In genomic region chr3:65030847-65031463, GRCh38 we compare ENCODE assay signal across 1 cellular context.
TF ChIP-seq lines count a peak whose summit lies in the region.

No MANE protein-coding gene starts in this region.

TF ChIP-seq in K562, 482 proteins besides CTCF, POLR2A, EP300 and RAD21 (continued from another document and continues in another):
- TF ChIP-seq KAT2B (IDR thresholded peaks at IDR 0.05; ENCODE audit: low read depth, low read length) (no peak), ZC3H8 (IDR thresholded peaks at IDR 0.05) (no peak), MEF2A (IDR thresholded peaks at IDR 0.05; ENCODE audit: control insufficient read depth, low read depth, low read length) (peak; percentile 54; the same call in 1 of the 2 replicates), RBM15 (IDR thresholded peaks at IDR 0.05; ENCODE audit: insufficient read depth, low read length) (no peak), SMAD4 (CRISPR knock-in tag; conservative IDR thresholded peaks at IDR 0.05) (peak; percentile 61; the same call in 1 of the 2 replicates), SFPQ (IDR thresholded peaks at IDR 0.05; ENCODE audit: low read depth, low read length) (no peak), KLF1 (tag; IDR thresholded peaks at IDR 0.05) (no peak), FOXO4 (CRISPR knock-in tag; IDR thresholded peaks at IDR 0.05) (no peak), RBBP5 (IDR thresholded peaks at IDR 0.05; ENCODE audit: borderline replicate concordance, insufficient read depth, low read length, poor library complexity, severe bottlenecking) (no peak), HOMEZ (CRISPR knock-in tag; IDR thresholded peaks at IDR 0.05) (no peak), FOSL1 (tag; conservative IDR thresholded peaks at IDR 0.05) (peak; percentile 97), ELK1 (CRISPR knock-in tag; IDR thresholded peaks at IDR 0.05) (no peak), RBM17 (IDR thresholded peaks at IDR 0.05; ENCODE audit: borderline replicate concordance, low read depth, low read length) (no peak), XRCC3 (IDR thresholded peaks at IDR 0.05) (no peak), NFYB (IDR thresholded peaks at IDR 0.05; ENCODE audit: extremely low read depth, insufficient read length) (no peak), ZNF197 (CRISPR knock-in tag; IDR thresholded peaks at IDR 0.05; ENCODE audit: low read depth) (no peak), BHLHE40 (IDR thresholded peaks at IDR 0.05; ENCODE audit: low read length) (no peak), IFI16 (CRISPR knock-in tag; IDR thresholded peaks at IDR 0.05) (no peak), E2F5 (CRISPR knock-in tag; IDR thresholded peaks at IDR 0.05) (no peak), POLR3A (IDR thresholded peaks at IDR 0.05; ENCODE audit: borderline replicate concordance, extremely low read depth, insufficient read depth, insufficient read length) (no peak), MTA1 (IDR thresholded peaks at IDR 0.05; ENCODE audit: borderline replicate concordance) (peak; percentile 23; the same call in 1 of the 2 replicates), TCF7 (IDR thresholded peaks at IDR 0.05; ENCODE audit: borderline replicate concordance) (no peak), ZBTB11 (CRISPR knock-in tag; IDR thresholded peaks at IDR 0.05) (no peak), MAX (CRISPR knock-in tag; IDR thresholded peaks at IDR 0.05) (no peak), FOXA3 (CRISPR knock-in tag; conservative IDR thresholded peaks at IDR 0.05 in 1 of 2, IDR thresholded peaks at IDR 0.05 in 1 of 2) (0 out of 4 replicates have a peak, but pooled peaks have one; percentile 18 to 46), PTRF (tag; IDR thresholded peaks at IDR 0.05) (no peak), RNF219 (CRISPR knock-in tag; IDR thresholded peaks at IDR 0.05) (no peak), KDM2B (CRISPR knock-in tag; IDR thresholded peaks at IDR 0.05) (no peak), ZBED1 (IDR thresholded peaks at IDR 0.05) (no peak), ATF7 (IDR thresholded peaks at IDR 0.05) (peak; percentile 93), NFXL1 (CRISPR knock-in tag; IDR thresholded peaks at IDR 0.05) (no peak), NR2C1 (IDR thresholded peaks at IDR 0.05) (no peak), NR2C1 (tag; IDR thresholded peaks at IDR 0.05) (no peak), JUN (IDR thresholded peaks at IDR 0.05; ENCODE audit: borderline replicate concordance, low read depth, low read length) (peak; percentile 97), JUN (CRISPR knock-in tag; IDR thresholded peaks at IDR 0.05; ENCODE audit: borderline replicate concordance) (0 out of 2 replicates have a peak, but pooled peaks have one; percentile 34), ZNF407 (IDR thresholded peaks at IDR 0.05; ENCODE audit: low read depth) (no peak), POLR2B (IDR thresholded peaks at IDR 0.05; ENCODE audit: low read depth, partially characterized antibody) (no peak), ZNF740 (CRISPR knock-in tag; IDR thresholded peaks at IDR 0.05) (no peak), ZNF740 (tag; IDR thresholded peaks at IDR 0.05) (no peak)
